In the genomic region with DNA sequence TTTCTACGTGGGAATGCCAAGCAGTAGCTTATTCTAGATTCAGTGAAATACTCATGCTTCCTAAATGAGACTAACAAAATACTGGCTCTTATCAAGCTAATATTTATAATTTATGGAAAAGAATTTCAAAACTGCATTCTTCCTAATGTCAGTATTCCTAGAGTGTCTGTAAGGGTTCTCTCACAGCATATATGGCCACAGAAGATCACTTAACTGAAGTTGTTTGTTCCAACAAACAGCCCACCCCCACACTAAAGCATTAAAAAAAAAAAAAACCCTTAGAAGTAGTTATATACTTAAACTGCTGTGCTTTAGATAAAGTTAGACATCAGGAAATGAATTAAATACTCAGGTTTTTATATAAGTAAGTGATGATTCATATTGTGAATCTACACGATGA, we compare ENCODE assay signal across 8 cellular contexts.
"Had no signal": no experiment of that assay in that cellular context is flagged by ENCODE, and none has a peak within 500 bp of the region (broad histone marks: within the 10 kb centered on the region; RNA-seq: fewer than 3 reads in every experiment).

No MANE protein-coding gene starts in this region.

- DNase-seq: H9, HCEC 1CT, IMR-90 had no signal

- H3K4me2 ChIP-seq: GM23338 had no signal

- FAIRE-seq: H1, H54, HTR-8/SVneo, K562 had no signal

- H3K4me3 ChIP-seq: GM23338, K562 had no signal

- ATAC-seq: GM23338, K562 had no signal
